Comparison of ENCODE assay signal across 33 cellular contexts in the genomic region with DNA sequence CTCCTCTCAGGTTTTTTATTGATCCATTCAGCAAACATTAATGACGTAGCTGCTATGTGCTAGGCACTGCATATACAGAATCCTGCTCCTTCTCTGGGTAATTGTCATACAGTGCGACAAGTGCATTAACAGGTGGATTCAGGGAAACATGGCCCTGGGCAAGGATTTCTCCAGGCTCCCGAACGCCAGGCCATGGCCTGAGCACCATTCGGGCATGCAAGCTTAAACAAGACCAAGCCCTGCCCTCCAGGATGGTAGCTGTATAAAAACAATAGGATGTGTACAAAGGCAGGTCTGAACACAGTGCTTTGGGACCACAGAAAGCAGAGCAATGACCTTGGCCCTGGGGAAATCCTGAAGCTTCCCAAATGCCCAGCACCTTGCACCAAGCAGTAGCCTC. TPM values are rescaled to one million over a fixed set of nuclear protein-coding genes. Genes with fewer than 3 reads are reported as not detected.
A peak's percentile ranks its signal among the peaks of the same experiment; 100 is the strongest.
DNase-seq lines count a peak whose midpoint lies in the region; ATAC-seq and FAIRE-seq lines count a peak whose summit lies in the region.
"Had no signal": no experiment of that assay in that cellular context is flagged by ENCODE, and none has a peak within 500 bp of the region (broad histone marks: within the 10 kb centered on the region; RNA-seq: fewer than 3 reads in every experiment).

No MANE protein-coding gene starts in this region.

- no peak for DNase-seq in activated naive CD8-positive, alpha-beta T cell treated with anti-CD3 and anti-CD28 coated beads for 36 hours
- DNase-seq in NCI-H510A (lab: John Stamatoyannopoulos, UW) (peak; percentile 50), immature natural killer cell (no peak), small intestine (peak; percentile 24), AG08395 (ENCODE audit: low spot score) (no peak)
- DNase-seq in activated CD8-positive, alpha-beta T cell treated with anti-CD3 and anti-CD28 coated beads, Interleukin-2, amount 10 ng/mL, durations not matched to agents 7 days and 5 days: no peak
- DNase-seq: activated CD4-positive, alpha-beta T cell treated with anti-CD3 and anti-CD28 coated beads, Interleukin-2, amount 50 U/mL, for 4 hours; activated CD4-positive, CD25-positive, alpha-beta regulatory T cell; activated CD8-positive, alpha-beta memory T cell treated with anti-CD3 and anti-CD28 coated beads, Interleukin-2, amount 50 U/mL, for 4 hours; aorta; caudate nucleus; endodermal cell; esophagus squamous epithelium; MM.1S; NCI-H2107; NCI-H446 treated with DMSO at 0.1 percent for 48 hours; NK-92 treated with Interleukin-12 subunit alpha and Interleukin-12 subunit beta, amount 100 ng/mL, for 24 hours; occipital lobe; SHP77; stimulated activated CD4-positive, alpha-beta T cell treated with anti-CD3 and anti-CD28 coated beads, Interleukin-1b, Interleukin-23, amount 100 ng/mL, for 48 hours; stimulated activated CD8-positive, alpha-beta memory T cell treated with anti-CD3 and anti-CD28 coated beads, Interleukin-4, amount 100 ng/mL, for 48 hours; stimulated activated naive CD8-positive, alpha-beta T cell treated with anti-CD3 and anti-CD28 coated beads, Interleukin-15, amount 100 ng/mL, for 72 hours; T-helper 9 cell had no signal

- peaks cover 10% of the 10 kb centered on the region for H3K27me3 Mint-ChIP-seq in activated naive CD8-positive, alpha-beta T cell
- peaks cover 16% of the 10 kb centered on the region for H3K27me3 Mint-ChIP-seq in activated naive CD8-positive, alpha-beta T cell treated with anti-CD3 and anti-CD28 coated beads for 36 hours
- H3K27me3 Mint-ChIP-seq in immature natural killer cell (ENCODE audit: low read depth in 3 of 3): peaks cover 6 to 19% (median 18%) of the 10 kb centered on the region in 3 donors
- peaks cover 50% of the 10 kb centered on the region for H3K27me3 Mint-ChIP-seq in activated CD8-positive, alpha-beta T cell treated with anti-CD3 and anti-CD28 coated beads, Interleukin-2, amount 10 ng/mL, durations not matched to agents 7 days and 5 days (ENCODE audit: low read depth)

- no peak overlapping the region for H3K4me3 ChIP-seq in small intestine (ENCODE audit: low read depth in 1 of 2, low read length in 2 of 2)
- H3K4me3 ChIP-seq: A549, esophagus squamous epithelium, GM12878, skin epidermis had no signal

- no peaks in the 10 kb centered on the region for H3K9me3 ChIP-seq in small intestine (ENCODE audit: control insufficient read depth, low read depth)
- H3K9me3 ChIP-seq: A549, esophagus squamous epithelium had no signal

- peaks cover 2% of the 10 kb centered on the region in 2 donors for H3K4me1 ChIP-seq in small intestine (ENCODE audit: control insufficient read depth in 2 of 2, insufficient read depth in 1 of 2, low read depth in 1 of 2, low read length in 1 of 2)
- H3K4me1 ChIP-seq: A549 had no signal

- 51 to 79% (median 65%) methylated on average over 5 of the region's 5 CpGs for WGBS in small intestine, 3 donors

- no peaks in the 10 kb centered on the region for H3K9me3 Mint-ChIP-seq in activated naive CD8-positive, alpha-beta T cell (ENCODE audit: low read depth)
- no peaks in the 10 kb centered on the region for H3K9me3 Mint-ChIP-seq in activated naive CD8-positive, alpha-beta T cell treated with anti-CD3 and anti-CD28 coated beads for 36 hours
- H3K9me3 Mint-ChIP-seq in immature natural killer cell: no peaks in the 10 kb centered on the region
- H3K9me3 Mint-ChIP-seq in activated CD8-positive, alpha-beta T cell treated with anti-CD3 and anti-CD28 coated beads, Interleukin-2, amount 10 ng/mL, durations not matched to agents 7 days and 5 days (ENCODE audit: insufficient read depth): no peaks in the 10 kb centered on the region
- H3K9me3 Mint-ChIP-seq: activated naive CD4-positive, alpha-beta T cell treated with anti-CD3 and anti-CD28 coated beads, Interleukin-2, amount 50 U/mL, for 72 hours; activated T-helper 1 cell treated with anti-CD3 and anti-CD28 coated beads, Interleukin-12 subunit alpha, Interleukin-12 subunit beta, Interleukin-2, Interleukin-4 antibody, amounts not matched to agents 30 ng/mL and 10 ng/mL and 1 ng/mL, durations not matched to agents 14 hours and 24 hours and 36 hours; endodermal cell; stimulated activated naive CD8-positive, alpha-beta T cell treated with anti-CD3 and anti-CD28 coated beads, Interleukin-15, amount 100 ng/mL, for 72 hours had no signal

- peak overlapping the region; percentile 60 for H3K4me3 Mint-ChIP-seq in activated naive CD8-positive, alpha-beta T cell
- H3K4me3 Mint-ChIP-seq in activated naive CD8-positive, alpha-beta T cell treated with anti-CD3 and anti-CD28 coated beads for 36 hours: no peak overlapping the region
- H3K4me3 Mint-ChIP-seq in immature natural killer cell: peak overlapping the region in 3 of 5 donors; percentile 33 to 58 (median 54)
- no peak overlapping the region for H3K4me3 Mint-ChIP-seq in activated CD8-positive, alpha-beta T cell treated with anti-CD3 and anti-CD28 coated beads, Interleukin-2, amount 10 ng/mL, durations not matched to agents 7 days and 5 days
- H3K4me3 Mint-ChIP-seq: activated T-helper 1 cell treated with anti-CD3 and anti-CD28 coated beads, Interleukin-12 subunit alpha, Interleukin-12 subunit beta, Interleukin-2, Interleukin-4 antibody, amounts not matched to agents 30 ng/mL and 10 ng/mL and 1 ng/mL, durations not matched to agents 14 hours and 24 hours and 36 hours; endodermal cell; stimulated activated naive CD8-positive, alpha-beta T cell treated with anti-CD3 and anti-CD28 coated beads, Interleukin-15, amount 100 ng/mL, for 72 hours had no signal

- no peak for ATAC-seq in activated CD8-positive, alpha-beta T cell treated with anti-CD3 and anti-CD28 coated beads, Interleukin-2, amount 10 ng/mL, durations not matched to agents 7 days and 5 days
- ATAC-seq in HG03196 (IDR thresholded peaks at IDR 0.05; ENCODE audit: unreplicated experiment): no peak
- ATAC-seq: A549; activated naive CD4-positive, alpha-beta T cell treated with anti-CD3 and anti-CD28 coated beads, Interleukin-2, amount 50 U/mL, for 72 hours; GM12878; HCT116; stimulated activated naive CD8-positive, alpha-beta T cell treated with anti-CD3 and anti-CD28 coated beads, Interleukin-15, amount 100 ng/mL, for 72 hours had no signal

- no peaks in the 10 kb centered on the region for H3K36me3 Mint-ChIP-seq in activated naive CD8-positive, alpha-beta T cell
- H3K36me3 Mint-ChIP-seq in activated naive CD8-positive, alpha-beta T cell treated with anti-CD3 and anti-CD28 coated beads for 36 hours: no peaks in the 10 kb centered on the region
- no peaks in the 10 kb centered on the region for H3K36me3 Mint-ChIP-seq in immature natural killer cell
- no peaks in the 10 kb centered on the region for H3K36me3 Mint-ChIP-seq in activated CD8-positive, alpha-beta T cell treated with anti-CD3 and anti-CD28 coated beads, Interleukin-2, amount 10 ng/mL, durations not matched to agents 7 days and 5 days (ENCODE audit: low read depth)
- H3K36me3 Mint-ChIP-seq: activated naive CD4-positive, alpha-beta T cell treated with anti-CD3 and anti-CD28 coated beads, Interleukin-2, amount 50 U/mL, for 72 hours had no signal

- FAIRE-seq in small intestine (lab: Jason Lieb, UNC): no peak
- FAIRE-seq: A549, frontal cortex, GM12878 had no signal

- no peak overlapping the region for H3K27ac Mint-ChIP-seq in activated naive CD8-positive, alpha-beta T cell
- H3K27ac Mint-ChIP-seq in activated naive CD8-positive, alpha-beta T cell treated with anti-CD3 and anti-CD28 coated beads for 36 hours: no peak overlapping the region
- no peak overlapping the region for H3K27ac Mint-ChIP-seq in immature natural killer cell
- no peak overlapping the region for H3K27ac Mint-ChIP-seq in activated CD8-positive, alpha-beta T cell treated with anti-CD3 and anti-CD28 coated beads, Interleukin-2, amount 10 ng/mL, durations not matched to agents 7 days and 5 days
- H3K27ac Mint-ChIP-seq: activated naive CD4-positive, alpha-beta T cell treated with anti-CD3 and anti-CD28 coated beads, Interleukin-2, amount 50 U/mL, for 72 hours; activated T-helper 1 cell treated with anti-CD3 and anti-CD28 coated beads, Interleukin-12 subunit alpha, Interleukin-12 subunit beta, Interleukin-2, Interleukin-4 antibody, amounts not matched to agents 30 ng/mL and 10 ng/mL and 1 ng/mL, durations not matched to agents 14 hours and 24 hours and 36 hours; endodermal cell; stimulated activated naive CD8-positive, alpha-beta T cell treated with anti-CD3 and anti-CD28 coated beads, Interleukin-15, amount 100 ng/mL, for 72 hours had no signal

- H3K4me1 Mint-ChIP-seq in activated naive CD8-positive, alpha-beta T cell (ENCODE audit: low read depth): peaks cover 9% of the 10 kb centered on the region
- H3K4me1 Mint-ChIP-seq in activated naive CD8-positive, alpha-beta T cell treated with anti-CD3 and anti-CD28 coated beads for 36 hours: peaks cover 9% of the 10 kb centered on the region
- peaks cover 11 to 12% of the 10 kb centered on the region in 2 donors for H3K4me1 Mint-ChIP-seq in immature natural killer cell
- H3K4me1 Mint-ChIP-seq in activated CD8-positive, alpha-beta T cell treated with anti-CD3 and anti-CD28 coated beads, Interleukin-2, amount 10 ng/mL, durations not matched to agents 7 days and 5 days (ENCODE audit: low read depth): peaks cover 8% of the 10 kb centered on the region

- H3K36me3 ChIP-seq in small intestine (ENCODE audit: control insufficient read depth in 2 of 2, insufficient read depth in 2 of 2, low read length in 2 of 2): no peaks in the 10 kb centered on the region
- H3K36me3 ChIP-seq: esophagus squamous epithelium had no signal

- no peaks in the 10 kb centered on the region for H3K27me3 ChIP-seq in small intestine (ENCODE audit: control insufficient read depth in 2 of 2, insufficient read depth in 2 of 2, low read length in 2 of 2)

- CTCF ChIA-PET in activated CD8-positive, alpha-beta T cell treated with anti-CD3 and anti-CD28 coated beads, Interleukin-2, amount 10 ng/mL, durations not matched to agents 7 days and 5 days (lab: Charles Lee): interaction anchor here (0.6 to 1.2 kb wide), 3 partner anchors 8 to 49 kb away, joined by 3 to 4 read pairs (median 3); no protein-coding TSS in a partner anchor

- H3K27ac ChIP-seq in small intestine (ENCODE audit: low read depth in 1 of 2, low read length in 1 of 2): no peak overlapping the region
- H3K27ac ChIP-seq: A549, esophagus squamous epithelium, KMS-11 had no signal

- POLR2A ChIA-PET in activated CD8-positive, alpha-beta T cell treated with anti-CD3 and anti-CD28 coated beads, Interleukin-2, amount 10 ng/mL, durations not matched to agents 7 days and 5 days (lab: Charles Lee): no interaction called here

RNA-seq across cellular contexts. Expression of a gene that starts 9.1 kb away (rescaled TPM):
- not detected for total RNA-seq in activated naive CD8-positive, alpha-beta T cell treated with anti-CD3 and anti-CD28 coated beads for 36 hours
- not detected for polyA plus RNA-seq in immature natural killer cell
- 1 to 10 TPM in 1 of 3 donors, under 1 TPM in 2; 0.81 to 5.0 (median 0.89) TPM for polyA plus RNA-seq in small intestine
- not detected for total RNA-seq in activated CD8-positive, alpha-beta T cell treated with anti-CD3 and anti-CD28 coated beads, Interleukin-2, amount 10 ng/mL, durations not matched to agents 7 days and 5 days
- total RNA-seq: activated naive CD4-positive, alpha-beta T cell treated with anti-CD3 and anti-CD28 coated beads, Interleukin-2, amount 50 U/mL, for 72 hours; GM12878 had no signal
- polyA plus RNA-seq: GM12878 had no signal

Comparison
In these comparisons a context has a peak if more than half of its experiments do, and no peak if none do; other contexts are left out.
1. H3K4me3 Mint-ChIP-seq: peak in activated naive CD8-positive, alpha-beta T cell (single experiment) and immature natural killer cell (3 of 5); none in activated naive CD8-positive, alpha-beta T cell treated with anti-CD3 and anti-CD28 coated beads for 36 hours (single experiment) and activated CD8-positive, alpha-beta T cell treated with anti-CD3 and anti-CD28 coated beads, Interleukin-2, amount 10 ng/mL, durations not matched to agents 7 days and 5 days (single experiment).
2. DNase-seq: peak in NCI-H510A (single experiment) and small intestine (single experiment); none in activated naive CD8-positive, alpha-beta T cell treated with anti-CD3 and anti-CD28 coated beads for 36 hours (single experiment), immature natural killer cell (0 of 3), activated CD8-positive, alpha-beta T cell treated with anti-CD3 and anti-CD28 coated beads, Interleukin-2, amount 10 ng/mL, durations not matched to agents 7 days and 5 days (single experiment) and AG08395 (single experiment).